ENCODE assay signal across 2 cellular contexts in the genomic region with DNA sequence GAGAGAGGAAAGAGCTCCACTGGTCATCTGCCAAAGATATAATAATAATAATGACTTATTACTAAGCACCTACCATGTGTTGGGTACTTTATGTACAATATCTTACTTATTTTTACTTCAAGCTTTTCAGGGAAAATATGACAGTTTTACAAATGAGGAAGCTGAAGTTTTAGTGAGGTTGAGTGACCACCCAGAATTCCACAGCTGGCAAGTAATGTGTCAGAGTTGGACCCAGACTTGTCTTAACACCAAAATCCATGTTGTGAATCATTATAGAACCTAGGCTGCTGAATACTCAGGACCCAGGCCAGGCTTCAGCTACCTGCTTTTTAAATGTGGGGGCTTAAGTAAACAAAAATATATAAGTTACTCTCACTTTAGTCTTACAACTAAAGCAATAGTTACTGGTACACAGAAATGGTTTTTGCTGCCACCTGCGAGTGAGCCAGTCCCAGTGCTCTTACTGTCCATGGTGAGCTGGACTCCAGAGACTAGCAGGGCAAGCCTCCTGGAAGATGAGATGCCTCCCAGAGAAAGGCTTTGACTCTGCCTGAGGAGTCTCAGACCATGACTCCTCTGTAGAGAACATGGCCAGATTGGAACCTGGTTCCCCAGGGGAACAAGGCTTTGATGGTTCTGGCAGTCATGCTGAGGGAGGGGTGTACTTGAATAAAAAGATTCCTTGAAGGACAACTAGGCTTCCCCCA.
TF ChIP-seq lines count a peak whose summit lies in the region.

No MANE protein-coding gene starts in this region.

TF ChIP-seq in HCT116, 20 proteins besides CTCF, POLR2A, EP300 and RAD21 (continued from another document):
- TF ChIP-seq, protein P1, sequence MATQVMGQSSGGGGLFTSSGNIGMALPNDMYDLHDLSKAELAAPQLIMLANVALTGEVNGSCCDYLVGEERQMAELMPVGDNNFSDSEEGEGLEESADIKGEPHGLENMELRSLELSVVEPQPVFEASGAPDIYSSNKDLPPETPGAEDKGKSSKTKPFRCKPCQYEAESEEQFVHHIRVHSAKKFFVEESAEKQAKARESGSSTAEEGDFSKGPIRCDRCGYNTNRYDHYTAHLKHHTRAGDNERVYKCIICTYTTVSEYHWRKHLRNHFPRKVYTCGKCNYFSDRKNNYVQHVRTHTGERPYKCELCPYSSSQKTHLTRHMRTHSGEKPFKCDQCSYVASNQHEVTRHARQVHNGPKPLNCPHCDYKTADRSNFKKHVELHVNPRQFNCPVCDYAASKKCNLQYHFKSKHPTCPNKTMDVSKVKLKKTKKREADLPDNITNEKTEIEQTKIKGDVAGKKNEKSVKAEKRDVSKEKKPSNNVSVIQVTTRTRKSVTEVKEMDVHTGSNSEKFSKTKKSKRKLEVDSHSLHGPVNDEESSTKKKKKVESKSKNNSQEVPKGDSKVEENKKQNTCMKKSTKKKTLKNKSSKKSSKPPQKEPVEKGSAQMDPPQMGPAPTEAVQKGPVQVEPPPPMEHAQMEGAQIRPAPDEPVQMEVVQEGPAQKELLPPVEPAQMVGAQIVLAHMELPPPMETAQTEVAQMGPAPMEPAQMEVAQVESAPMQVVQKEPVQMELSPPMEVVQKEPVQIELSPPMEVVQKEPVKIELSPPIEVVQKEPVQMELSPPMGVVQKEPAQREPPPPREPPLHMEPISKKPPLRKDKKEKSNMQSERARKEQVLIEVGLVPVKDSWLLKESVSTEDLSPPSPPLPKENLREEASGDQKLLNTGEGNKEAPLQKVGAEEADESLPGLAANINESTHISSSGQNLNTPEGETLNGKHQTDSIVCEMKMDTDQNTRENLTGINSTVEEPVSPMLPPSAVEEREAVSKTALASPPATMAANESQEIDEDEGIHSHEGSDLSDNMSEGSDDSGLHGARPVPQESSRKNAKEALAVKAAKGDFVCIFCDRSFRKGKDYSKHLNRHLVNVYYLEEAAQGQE (IDR thresholded peaks at IDR 0.05; ENCODE audit: low read depth) = no peak
- TF ChIP-seq TCF7L2 (IDR thresholded peaks at IDR 0.05; ENCODE audit: borderline replicate concordance, extremely low read depth, insufficient read depth, insufficient read length) (no peak), SRF (IDR thresholded peaks at IDR 0.05; ENCODE audit: low read depth) (no peak), POLR2AphosphoS5 (IDR thresholded peaks at IDR 0.05; ENCODE audit: low read depth, low read length) (no peak), EGR1 (IDR thresholded peaks at IDR 0.05; ENCODE audit: low read depth) (no peak), CEBPB (IDR thresholded peaks at IDR 0.05; ENCODE audit: low read depth) (no peak), CBX3 (IDR thresholded peaks at IDR 0.05; ENCODE audit: low read depth) (no peak), EZH2 (IDR thresholded peaks at IDR 0.05) (no peak), ELF1 (IDR thresholded peaks at IDR 0.05; ENCODE audit: borderline replicate concordance, low read depth) (no peak), YY1 (IDR thresholded peaks at IDR 0.05; ENCODE audit: extremely low read depth, insufficient replicate concordance, low read depth, low read length) (no peak), MAX (IDR thresholded peaks at IDR 0.05) (no peak)
- TF ChIP-seq, protein P2, sequence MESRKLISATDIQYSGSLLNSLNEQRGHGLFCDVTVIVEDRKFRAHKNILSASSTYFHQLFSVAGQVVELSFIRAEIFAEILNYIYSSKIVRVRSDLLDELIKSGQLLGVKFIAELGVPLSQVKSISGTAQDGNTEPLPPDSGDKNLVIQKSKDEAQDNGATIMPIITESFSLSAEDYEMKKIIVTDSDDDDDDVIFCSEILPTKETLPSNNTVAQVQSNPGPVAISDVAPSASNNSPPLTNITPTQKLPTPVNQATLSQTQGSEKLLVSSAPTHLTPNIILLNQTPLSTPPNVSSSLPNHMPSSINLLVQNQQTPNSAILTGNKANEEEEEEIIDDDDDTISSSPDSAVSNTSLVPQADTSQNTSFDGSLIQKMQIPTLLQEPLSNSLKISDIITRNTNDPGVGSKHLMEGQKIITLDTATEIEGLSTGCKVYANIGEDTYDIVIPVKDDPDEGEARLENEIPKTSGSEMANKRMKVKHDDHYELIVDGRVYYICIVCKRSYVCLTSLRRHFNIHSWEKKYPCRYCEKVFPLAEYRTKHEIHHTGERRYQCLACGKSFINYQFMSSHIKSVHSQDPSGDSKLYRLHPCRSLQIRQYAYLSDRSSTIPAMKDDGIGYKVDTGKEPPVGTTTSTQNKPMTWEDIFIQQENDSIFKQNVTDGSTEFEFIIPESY (IDR thresholded peaks at IDR 0.05; ENCODE audit: extremely low read depth, insufficient replicate concordance, low read length) = no peak

TF ChIP-seq in WTC11, 78 proteins besides CTCF, POLR2A, EP300 and RAD21 (continued from another document):
- TF ChIP-seq, protein P3, sequence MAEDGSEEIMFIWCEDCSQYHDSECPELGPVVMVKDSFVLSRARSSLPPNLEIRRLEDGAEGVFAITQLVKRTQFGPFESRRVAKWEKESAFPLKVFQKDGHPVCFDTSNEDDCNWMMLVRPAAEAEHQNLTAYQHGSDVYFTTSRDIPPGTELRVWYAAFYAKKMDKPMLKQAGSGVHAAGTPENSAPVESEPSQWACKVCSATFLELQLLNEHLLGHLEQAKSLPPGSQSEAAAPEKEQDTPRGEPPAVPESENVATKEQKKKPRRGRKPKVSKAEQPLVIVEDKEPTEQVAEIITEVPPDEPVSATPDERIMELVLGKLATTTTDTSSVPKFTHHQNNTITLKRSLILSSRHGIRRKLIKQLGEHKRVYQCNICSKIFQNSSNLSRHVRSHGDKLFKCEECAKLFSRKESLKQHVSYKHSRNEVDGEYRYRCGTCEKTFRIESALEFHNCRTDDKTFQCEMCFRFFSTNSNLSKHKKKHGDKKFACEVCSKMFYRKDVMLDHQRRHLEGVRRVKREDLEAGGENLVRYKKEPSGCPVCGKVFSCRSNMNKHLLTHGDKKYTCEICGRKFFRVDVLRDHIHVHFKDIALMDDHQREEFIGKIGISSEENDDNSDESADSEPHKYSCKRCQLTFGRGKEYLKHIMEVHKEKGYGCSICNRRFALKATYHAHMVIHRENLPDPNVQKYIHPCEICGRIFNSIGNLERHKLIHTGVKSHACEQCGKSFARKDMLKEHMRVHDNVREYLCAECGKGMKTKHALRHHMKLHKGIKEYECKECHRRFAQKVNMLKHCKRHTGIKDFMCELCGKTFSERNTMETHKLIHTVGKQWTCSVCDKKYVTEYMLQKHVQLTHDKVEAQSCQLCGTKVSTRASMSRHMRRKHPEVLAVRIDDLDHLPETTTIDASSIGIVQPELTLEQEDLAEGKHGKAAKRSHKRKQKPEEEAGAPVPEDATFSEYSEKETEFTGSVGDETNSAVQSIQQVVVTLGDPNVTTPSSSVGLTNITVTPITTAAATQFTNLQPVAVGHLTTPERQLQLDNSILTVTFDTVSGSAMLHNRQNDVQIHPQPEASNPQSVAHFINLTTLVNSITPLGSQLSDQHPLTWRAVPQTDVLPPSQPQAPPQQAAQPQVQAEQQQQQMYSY (CRISPR knock-in tag; IDR thresholded peaks at IDR 0.05) = no peak
- TF ChIP-seq, protein P4, sequence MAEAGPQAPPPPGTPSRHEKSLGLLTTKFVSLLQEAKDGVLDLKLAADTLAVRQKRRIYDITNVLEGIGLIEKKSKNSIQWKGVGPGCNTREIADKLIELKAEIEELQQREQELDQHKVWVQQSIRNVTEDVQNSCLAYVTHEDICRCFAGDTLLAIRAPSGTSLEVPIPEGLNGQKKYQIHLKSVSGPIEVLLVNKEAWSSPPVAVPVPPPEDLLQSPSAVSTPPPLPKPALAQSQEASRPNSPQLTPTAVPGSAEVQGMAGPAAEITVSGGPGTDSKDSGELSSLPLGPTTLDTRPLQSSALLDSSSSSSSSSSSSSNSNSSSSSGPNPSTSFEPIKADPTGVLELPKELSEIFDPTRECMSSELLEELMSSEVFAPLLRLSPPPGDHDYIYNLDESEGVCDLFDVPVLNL (CRISPR knock-in tag; IDR thresholded peaks at IDR 0.05; ENCODE audit: borderline replicate concordance, low read depth) = no peak
- TF ChIP-seq SP1 (CRISPR knock-in tag; conservative IDR thresholded peaks at IDR 0.05) (no peak), NFE2L1 (CRISPR knock-in tag; IDR thresholded peaks at IDR 0.05) (no peak), JAZF1 (CRISPR knock-in tag; IDR thresholded peaks at IDR 0.05) (no peak), TCF7 (CRISPR knock-in tag; IDR thresholded peaks at IDR 0.05; ENCODE audit: low read depth) (no peak), KAT7 (CRISPR knock-in tag; IDR thresholded peaks at IDR 0.05; ENCODE audit: borderline replicate concordance) (no peak), TEAD4 (CRISPR knock-in tag; IDR thresholded peaks at IDR 0.05) (no peak), ZNF512 (CRISPR knock-in tag; IDR thresholded peaks at IDR 0.05; ENCODE audit: borderline replicate concordance) (no peak)
- TF ChIP-seq, protein P5, sequence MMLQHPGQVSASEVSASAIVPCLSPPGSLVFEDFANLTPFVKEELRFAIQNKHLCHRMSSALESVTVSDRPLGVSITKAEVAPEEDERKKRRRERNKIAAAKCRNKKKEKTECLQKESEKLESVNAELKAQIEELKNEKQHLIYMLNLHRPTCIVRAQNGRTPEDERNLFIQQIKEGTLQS (CRISPR knock-in tag; conservative IDR thresholded peaks at IDR 0.05) = no peak
- TF ChIP-seq, protein P6, sequence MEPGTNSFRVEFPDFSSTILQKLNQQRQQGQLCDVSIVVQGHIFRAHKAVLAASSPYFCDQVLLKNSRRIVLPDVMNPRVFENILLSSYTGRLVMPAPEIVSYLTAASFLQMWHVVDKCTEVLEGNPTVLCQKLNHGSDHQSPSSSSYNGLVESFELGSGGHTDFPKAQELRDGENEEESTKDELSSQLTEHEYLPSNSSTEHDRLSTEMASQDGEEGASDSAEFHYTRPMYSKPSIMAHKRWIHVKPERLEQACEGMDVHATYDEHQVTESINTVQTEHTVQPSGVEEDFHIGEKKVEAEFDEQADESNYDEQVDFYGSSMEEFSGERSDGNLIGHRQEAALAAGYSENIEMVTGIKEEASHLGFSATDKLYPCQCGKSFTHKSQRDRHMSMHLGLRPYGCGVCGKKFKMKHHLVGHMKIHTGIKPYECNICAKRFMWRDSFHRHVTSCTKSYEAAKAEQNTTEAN (CRISPR knock-in tag; IDR thresholded peaks at IDR 0.05) = no peak
- TF ChIP-seq, protein P7, sequence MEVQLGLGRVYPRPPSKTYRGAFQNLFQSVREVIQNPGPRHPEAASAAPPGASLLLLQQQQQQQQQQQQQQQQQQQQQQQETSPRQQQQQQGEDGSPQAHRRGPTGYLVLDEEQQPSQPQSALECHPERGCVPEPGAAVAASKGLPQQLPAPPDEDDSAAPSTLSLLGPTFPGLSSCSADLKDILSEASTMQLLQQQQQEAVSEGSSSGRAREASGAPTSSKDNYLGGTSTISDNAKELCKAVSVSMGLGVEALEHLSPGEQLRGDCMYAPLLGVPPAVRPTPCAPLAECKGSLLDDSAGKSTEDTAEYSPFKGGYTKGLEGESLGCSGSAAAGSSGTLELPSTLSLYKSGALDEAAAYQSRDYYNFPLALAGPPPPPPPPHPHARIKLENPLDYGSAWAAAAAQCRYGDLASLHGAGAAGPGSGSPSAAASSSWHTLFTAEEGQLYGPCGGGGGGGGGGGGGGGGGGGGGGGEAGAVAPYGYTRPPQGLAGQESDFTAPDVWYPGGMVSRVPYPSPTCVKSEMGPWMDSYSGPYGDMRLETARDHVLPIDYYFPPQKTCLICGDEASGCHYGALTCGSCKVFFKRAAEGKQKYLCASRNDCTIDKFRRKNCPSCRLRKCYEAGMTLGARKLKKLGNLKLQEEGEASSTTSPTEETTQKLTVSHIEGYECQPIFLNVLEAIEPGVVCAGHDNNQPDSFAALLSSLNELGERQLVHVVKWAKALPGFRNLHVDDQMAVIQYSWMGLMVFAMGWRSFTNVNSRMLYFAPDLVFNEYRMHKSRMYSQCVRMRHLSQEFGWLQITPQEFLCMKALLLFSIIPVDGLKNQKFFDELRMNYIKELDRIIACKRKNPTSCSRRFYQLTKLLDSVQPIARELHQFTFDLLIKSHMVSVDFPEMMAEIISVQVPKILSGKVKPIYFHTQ (CRISPR knock-in tag; IDR thresholded peaks at IDR 0.05) = no peak
- TF ChIP-seq, protein P8, sequence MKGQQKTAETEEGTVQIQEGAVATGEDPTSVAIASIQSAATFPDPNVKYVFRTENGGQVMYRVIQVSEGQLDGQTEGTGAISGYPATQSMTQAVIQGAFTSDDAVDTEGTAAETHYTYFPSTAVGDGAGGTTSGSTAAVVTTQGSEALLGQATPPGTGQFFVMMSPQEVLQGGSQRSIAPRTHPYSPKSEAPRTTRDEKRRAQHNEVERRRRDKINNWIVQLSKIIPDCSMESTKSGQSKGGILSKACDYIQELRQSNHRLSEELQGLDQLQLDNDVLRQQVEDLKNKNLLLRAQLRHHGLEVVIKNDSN (CRISPR knock-in tag; IDR thresholded peaks at IDR 0.05) = no peak
TF ChIP-seq in WTC11: peak in this region for 0.
